ENCODE assay signal across 8 cellular contexts in the genomic region with DNA sequence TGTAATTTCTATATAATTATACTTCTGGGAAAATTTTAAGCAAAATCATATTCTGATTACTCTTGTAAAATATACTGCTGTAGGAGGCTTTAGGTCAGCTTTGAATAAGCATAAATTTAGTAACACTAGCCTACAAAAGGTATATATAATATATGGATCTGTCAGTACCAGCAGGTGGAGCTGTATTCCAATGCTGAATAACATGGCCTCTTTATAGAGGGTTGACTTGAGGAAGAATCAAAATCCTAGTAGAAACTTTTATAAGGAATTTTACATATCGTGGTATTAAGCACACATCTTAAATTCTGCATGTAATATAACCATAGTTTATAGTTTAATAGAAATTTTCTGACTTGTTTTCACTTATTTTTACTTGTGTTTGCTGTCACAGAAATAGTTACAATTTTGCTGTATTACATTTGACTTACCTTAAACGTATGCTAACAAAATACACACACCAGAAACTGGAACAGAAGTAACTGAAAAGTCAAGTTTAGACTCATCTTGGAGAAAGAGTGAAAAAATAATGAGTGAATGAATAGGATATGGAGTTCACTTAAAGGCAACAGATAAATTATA.
DNase-seq lines count a peak whose midpoint lies in the region; ATAC-seq and TF ChIP-seq lines count a peak whose summit lies in the region.

No MANE protein-coding gene starts in this region.

- DNase-seq in GM06990 (ENCODE audit: extremely low read depth, insufficient read length) (no peak), HFFc6 (peak; percentile 61), NCI-H460 (ENCODE audit: extremely low read depth, low read depth) (peak; percentile 72), lung (ENCODE audit: low spot score) (no peak)
- DNase-seq in CD8-positive, alpha-beta memory T cell = no peak

- WGBS in lung, 2 donors = 69 to 75% methylated on average over 2 of the region's 2 CpGs

- no peaks in the 10 kb centered on the region for H3K36me3 Mint-ChIP-seq in HFFc6 (ENCODE audit: low read depth)
- no peaks in the 10 kb centered on the region for H3K36me3 Mint-ChIP-seq in brain
- H3K36me3 Mint-ChIP-seq in CD8-positive, alpha-beta memory T cell = no peaks in the 10 kb centered on the region

- no peak overlapping the region for H3K4me3 ChIP-seq in GM06990 (replicated peaks; ENCODE audit: low read depth, low read length)
- H3K4me3 ChIP-seq in lung = no peak overlapping the region
- no peak overlapping the region for H3K4me3 ChIP-seq in CD8-positive, alpha-beta memory T cell (ENCODE audit: low read length)

- ATAC-seq in lung (ENCODE audit: insufficient read depth, low FRiP score) (no peak), GM19023 (IDR thresholded peaks at IDR 0.05; ENCODE audit: unreplicated experiment) (no peak), HG03565 (IDR thresholded peaks at IDR 0.05; ENCODE audit: unreplicated experiment) (no peak)

- H3K27ac Mint-ChIP-seq in HFFc6 (no peak overlapping the region), brain (no peak overlapping the region)
- H3K27ac Mint-ChIP-seq in CD8-positive, alpha-beta memory T cell = no peak overlapping the region

- peak; percentile 51 for TF ChIP-seq CTCF in GM06990 (IDR thresholded peaks at IDR 0.05; ENCODE audit: insufficient read depth, low read length, poor library complexity, severe bottlenecking)
- peak; percentile 93 for TF ChIP-seq CTCF in HFFc6 (IDR thresholded peaks at IDR 0.05)
- TF ChIP-seq CTCF in brain (conservative IDR thresholded peaks at IDR 0.05) = peak; percentile 65 to 69
- TF ChIP-seq CTCF in lung (IDR thresholded peaks at IDR 0.05; ENCODE audit: control extremely low read depth, extremely low read depth) = peak; percentile 17

- H3K4me3 Mint-ChIP-seq in HFFc6 (no peak overlapping the region), brain (no peak overlapping the region)
- H3K4me3 Mint-ChIP-seq in CD8-positive, alpha-beta memory T cell = no peak overlapping the region

- CTCF ChIA-PET in CD8-positive, alpha-beta memory T cell (lab: Charles Lee) = no interaction called here

- H3K27me3 Mint-ChIP-seq in HFFc6 (ENCODE audit: insufficient read depth) (no peaks in the 10 kb centered on the region), brain (no peaks in the 10 kb centered on the region)
- peaks cover 0 to 13% of the 10 kb centered on the region in 2 donors for H3K27me3 Mint-ChIP-seq in CD8-positive, alpha-beta memory T cell

- no peaks in the 10 kb centered on the region for H3K27me3 ChIP-seq in GM06990 (replicated peaks; ENCODE audit: control insufficient read depth, insufficient read depth, low read length)
- H3K27me3 ChIP-seq in lung (ENCODE audit: control insufficient read depth, insufficient read depth) = no peaks in the 10 kb centered on the region
- no peaks in the 10 kb centered on the region for H3K27me3 ChIP-seq in CD8-positive, alpha-beta memory T cell (ENCODE audit: insufficient read depth, low read length, poor library complexity, severe bottlenecking)

- POLR2A ChIA-PET in CD8-positive, alpha-beta memory T cell (lab: Charles Lee) = no interaction called here

- no peaks in the 10 kb centered on the region for H3K9me3 Mint-ChIP-seq in HFFc6
- no peaks in the 10 kb centered on the region for H3K9me3 Mint-ChIP-seq in brain
- H3K9me3 Mint-ChIP-seq in CD8-positive, alpha-beta memory T cell = no peaks in the 10 kb centered on the region

- H3K27ac ChIP-seq in lung (ENCODE audit: low read depth in 1 of 2, low read length in 1 of 2) = no peak overlapping the region
- H3K27ac ChIP-seq in CD8-positive, alpha-beta memory T cell (ENCODE audit: low read depth, low read length) = no peak overlapping the region

- peaks cover 0 to 1% of the 10 kb centered on the region in 2 donors for H3K4me1 ChIP-seq in lung (ENCODE audit: control insufficient read depth in 2 of 2, insufficient read depth in 2 of 2, low read length in 2 of 2)
- no peaks in the 10 kb centered on the region for H3K4me1 ChIP-seq in CD8-positive, alpha-beta memory T cell (ENCODE audit: insufficient read depth, low read length)

- no peaks in the 10 kb centered on the region for H3K36me3 ChIP-seq in GM06990 (ENCODE audit: control insufficient read depth, insufficient read depth, low read length)
- H3K36me3 ChIP-seq in lung (ENCODE audit: control insufficient read depth in 2 of 2, insufficient read depth in 2 of 2, low read length in 2 of 2) = no peaks in the 10 kb centered on the region
- H3K36me3 ChIP-seq in CD8-positive, alpha-beta memory T cell (ENCODE audit: insufficient read depth, low read length) = no peaks in the 10 kb centered on the region

- peaks cover 16% of the 10 kb centered on the region for H3K4me1 Mint-ChIP-seq in HFFc6 (ENCODE audit: low read depth)
- no peaks in the 10 kb centered on the region for H3K4me1 Mint-ChIP-seq in brain
- H3K4me1 Mint-ChIP-seq in CD8-positive, alpha-beta memory T cell = peaks cover 0 to 1% (median 0%) of the 10 kb centered on the region in 3 donors

- H3K9me3 ChIP-seq in lung (ENCODE audit: control insufficient read depth in 2 of 2, insufficient read depth in 1 of 2, low read length in 1 of 2) = no peaks in the 10 kb centered on the region
- no peaks in the 10 kb centered on the region for H3K9me3 ChIP-seq in CD8-positive, alpha-beta memory T cell (ENCODE audit: low read length)

Comparison
In these comparisons a context has a peak if more than half of its experiments do, and no peak if none do; other contexts are left out.
1. DNase-seq: peak in HFFc6 (single experiment) and NCI-H460 (single experiment); none in GM06990 (single experiment), lung (single experiment) and CD8-positive, alpha-beta memory T cell (0 of 5).
2. CTCF ChIP-seq: peak in every context shown above with its lines; median percentile 93 in HFFc6; 67 in brain; 51 in GM06990; 17 in lung.